Comparison of ENCODE assay signal across 2 cellular contexts in the genomic region with DNA sequence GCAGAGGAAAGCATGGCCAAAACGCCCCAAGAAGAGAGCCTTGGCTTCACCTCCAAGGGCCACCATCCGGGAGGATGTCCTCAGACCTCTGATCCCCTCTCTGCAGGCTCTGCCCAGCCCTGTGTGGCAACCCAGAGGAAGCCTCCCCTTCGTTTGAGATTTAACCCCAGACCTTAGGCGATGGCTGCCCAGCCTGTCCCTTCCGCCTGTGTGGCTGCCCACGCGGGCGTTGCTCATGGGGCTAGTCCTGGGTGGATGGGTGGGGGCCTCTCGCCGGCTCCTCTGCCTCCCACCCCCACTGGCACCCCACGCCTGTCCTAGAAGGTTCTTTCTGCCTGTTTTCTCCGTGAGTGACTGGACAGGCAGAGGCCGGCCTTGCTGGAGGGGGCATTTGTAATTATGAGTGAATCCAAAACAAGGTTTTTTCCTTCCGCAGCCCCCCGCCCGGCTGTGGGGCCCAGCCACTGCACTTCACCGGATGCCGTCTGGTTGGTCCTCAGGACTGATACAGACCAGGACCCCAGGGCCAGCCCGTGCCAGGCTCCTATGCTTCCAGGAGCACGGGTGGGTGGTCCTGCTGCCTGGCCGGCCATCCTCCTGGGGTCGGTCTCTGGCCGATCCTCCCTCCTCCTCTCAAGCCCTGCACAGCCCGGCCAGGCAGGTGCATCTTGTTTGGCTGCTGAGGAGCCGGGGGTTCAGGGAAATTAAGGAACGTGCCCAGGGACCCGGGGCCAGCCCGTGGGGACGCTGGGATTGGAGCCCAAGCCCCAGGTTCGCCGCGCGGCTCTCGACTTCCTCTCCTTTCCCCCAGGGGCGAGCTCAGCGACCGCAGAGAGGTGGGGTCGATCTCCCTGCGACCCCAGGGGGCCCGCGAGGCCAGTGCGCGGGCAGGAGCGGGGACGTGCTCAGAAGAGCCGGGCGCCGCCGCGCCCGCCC.
TF ChIP-seq lines count a peak whose summit lies in the region.

A gene (plus strand): TSS at position 636 of the 936 bp plus-strand sequence. CDS start 393 bp downstream, outside the sequence.

TF ChIP-seq in SK-N-SH, 30 proteins besides CTCF, POLR2A, EP300 and RAD21 (continued from another document):
- TF ChIP-seq, protein P1, sequence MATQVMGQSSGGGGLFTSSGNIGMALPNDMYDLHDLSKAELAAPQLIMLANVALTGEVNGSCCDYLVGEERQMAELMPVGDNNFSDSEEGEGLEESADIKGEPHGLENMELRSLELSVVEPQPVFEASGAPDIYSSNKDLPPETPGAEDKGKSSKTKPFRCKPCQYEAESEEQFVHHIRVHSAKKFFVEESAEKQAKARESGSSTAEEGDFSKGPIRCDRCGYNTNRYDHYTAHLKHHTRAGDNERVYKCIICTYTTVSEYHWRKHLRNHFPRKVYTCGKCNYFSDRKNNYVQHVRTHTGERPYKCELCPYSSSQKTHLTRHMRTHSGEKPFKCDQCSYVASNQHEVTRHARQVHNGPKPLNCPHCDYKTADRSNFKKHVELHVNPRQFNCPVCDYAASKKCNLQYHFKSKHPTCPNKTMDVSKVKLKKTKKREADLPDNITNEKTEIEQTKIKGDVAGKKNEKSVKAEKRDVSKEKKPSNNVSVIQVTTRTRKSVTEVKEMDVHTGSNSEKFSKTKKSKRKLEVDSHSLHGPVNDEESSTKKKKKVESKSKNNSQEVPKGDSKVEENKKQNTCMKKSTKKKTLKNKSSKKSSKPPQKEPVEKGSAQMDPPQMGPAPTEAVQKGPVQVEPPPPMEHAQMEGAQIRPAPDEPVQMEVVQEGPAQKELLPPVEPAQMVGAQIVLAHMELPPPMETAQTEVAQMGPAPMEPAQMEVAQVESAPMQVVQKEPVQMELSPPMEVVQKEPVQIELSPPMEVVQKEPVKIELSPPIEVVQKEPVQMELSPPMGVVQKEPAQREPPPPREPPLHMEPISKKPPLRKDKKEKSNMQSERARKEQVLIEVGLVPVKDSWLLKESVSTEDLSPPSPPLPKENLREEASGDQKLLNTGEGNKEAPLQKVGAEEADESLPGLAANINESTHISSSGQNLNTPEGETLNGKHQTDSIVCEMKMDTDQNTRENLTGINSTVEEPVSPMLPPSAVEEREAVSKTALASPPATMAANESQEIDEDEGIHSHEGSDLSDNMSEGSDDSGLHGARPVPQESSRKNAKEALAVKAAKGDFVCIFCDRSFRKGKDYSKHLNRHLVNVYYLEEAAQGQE (IDR thresholded peaks at IDR 0.05; ENCODE audit: low read depth, low read length), result no peak
- TF ChIP-seq MEF2A (IDR thresholded peaks at IDR 0.05; ENCODE audit: borderline replicate concordance, low read depth) (no peak), FOSL2 (IDR thresholded peaks at IDR 0.05; ENCODE audit: borderline replicate concordance, low read depth) (no peak)

TF ChIP-seq in SK-N-SH treated with all-trans-retinoic acid at 6 μM for 48 hours, 23 proteins besides CTCF, POLR2A, EP300 and RAD21 (continued from another document):
- TF ChIP-seq, protein P2, sequence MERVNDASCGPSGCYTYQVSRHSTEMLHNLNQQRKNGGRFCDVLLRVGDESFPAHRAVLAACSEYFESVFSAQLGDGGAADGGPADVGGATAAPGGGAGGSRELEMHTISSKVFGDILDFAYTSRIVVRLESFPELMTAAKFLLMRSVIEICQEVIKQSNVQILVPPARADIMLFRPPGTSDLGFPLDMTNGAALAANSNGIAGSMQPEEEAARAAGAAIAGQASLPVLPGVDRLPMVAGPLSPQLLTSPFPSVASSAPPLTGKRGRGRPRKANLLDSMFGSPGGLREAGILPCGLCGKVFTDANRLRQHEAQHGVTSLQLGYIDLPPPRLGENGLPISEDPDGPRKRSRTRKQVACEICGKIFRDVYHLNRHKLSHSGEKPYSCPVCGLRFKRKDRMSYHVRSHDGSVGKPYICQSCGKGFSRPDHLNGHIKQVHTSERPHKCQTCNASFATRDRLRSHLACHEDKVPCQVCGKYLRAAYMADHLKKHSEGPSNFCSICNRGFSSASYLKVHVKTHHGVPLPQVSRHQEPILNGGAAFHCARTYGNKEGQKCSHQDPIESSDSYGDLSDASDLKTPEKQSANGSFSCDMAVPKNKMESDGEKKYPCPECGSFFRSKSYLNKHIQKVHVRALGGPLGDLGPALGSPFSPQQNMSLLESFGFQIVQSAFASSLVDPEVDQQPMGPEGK (CRISPR knock-in tag; IDR thresholded peaks at IDR 0.05; ENCODE audit: borderline replicate concordance), result no peak
- TF ChIP-seq ZNF70 (CRISPR knock-in tag; IDR thresholded peaks at IDR 0.05) (no peak), GLIS3 (CRISPR knock-in tag; IDR thresholded peaks at IDR 0.05) (no peak)
